15 cellular contexts compared by ENCODE assay signal in the genomic region with DNA sequence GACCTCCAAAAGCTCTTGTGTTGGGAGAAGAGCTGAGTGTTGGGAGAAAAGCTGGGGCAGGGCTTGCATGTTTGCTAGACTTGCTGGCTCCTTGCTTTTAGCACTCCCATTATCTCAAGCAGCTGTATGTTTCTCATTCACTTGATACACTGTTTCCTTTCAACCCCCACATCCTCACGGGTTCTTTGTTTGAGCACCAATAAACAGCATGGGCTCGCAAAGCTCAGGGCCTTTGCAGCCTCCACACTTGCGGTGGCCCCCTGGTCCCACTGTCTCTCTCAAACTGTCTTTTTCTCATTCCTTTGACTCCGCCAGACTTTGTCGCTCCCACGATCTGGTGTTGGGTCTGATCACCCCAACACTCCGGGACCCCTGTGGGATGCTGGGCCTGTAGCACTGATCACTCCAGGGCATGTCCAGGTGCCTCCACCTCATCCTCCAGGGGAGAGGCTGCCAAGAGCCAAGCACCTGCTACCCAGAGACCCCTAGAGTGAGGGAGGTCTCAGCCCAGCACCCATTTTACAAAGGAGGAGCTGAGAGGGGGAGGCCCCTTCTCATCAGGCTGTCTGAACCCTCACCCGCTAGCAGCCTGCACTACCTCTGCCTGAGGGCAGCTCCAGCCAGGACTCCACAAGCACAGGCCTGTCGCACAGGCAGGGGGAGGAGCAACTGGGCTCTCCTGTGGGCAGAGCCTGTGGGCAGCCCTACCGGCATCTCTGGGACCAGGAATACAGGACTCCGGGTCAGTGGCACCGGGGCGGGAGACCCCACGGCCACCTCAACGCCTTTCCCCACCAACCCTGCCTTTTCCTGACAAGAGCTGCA. TPM values are rescaled to one million over a fixed set of nuclear protein-coding genes. Genes with fewer than 3 reads are reported as not detected.
DNase-seq lines count a peak whose midpoint lies in the region; ATAC-seq and TF ChIP-seq lines count a peak whose summit lies in the region.
"Had no signal": no experiment of that assay in that cellular context is flagged by ENCODE, and none has a peak within 500 bp of the region (broad histone marks: within the 10 kb centered on the region; RNA-seq: fewer than 3 reads in every experiment).

No MANE protein-coding gene starts in this region.

- POLR2A ChIA-PET in activated CD4-positive, alpha-beta T cell treated with anti-CD3 and anti-CD28 coated beads, Interleukin-2, amount 10 ng/mL, durations not matched to agents 7 days and 5 days (lab: Charles Lee): no interaction called here

- peak overlapping the region; percentile 98 for H3K27ac ChIP-seq in neutrophil
- no peak overlapping the region for H3K27ac ChIP-seq in transverse colon
- H3K27ac ChIP-seq: left lung had no signal

- no peak overlapping the region for H3K27ac Mint-ChIP-seq in activated CD4-positive, alpha-beta T cell treated with anti-CD3 and anti-CD28 coated beads, Interleukin-2, amount 10 ng/mL, durations not matched to agents 7 days and 5 days
- peak overlapping the region; percentile 25; the same call in 1 of the 2 replicates for H3K27ac Mint-ChIP-seq in HFFc6
- H3K27ac Mint-ChIP-seq in activated T-helper 17 cell treated with anti-CD3 and anti-CD28 coated beads, Interleukin-2, amount 50 U/mL, for 72 hours: peak overlapping the region; percentile 37

- intact Hi-C loops in transverse colon (cut with DNase I; ENCODE audit: low total_unique reads): no loop called here

- H3K9me3 Mint-ChIP-seq in activated CD4-positive, alpha-beta T cell treated with anti-CD3 and anti-CD28 coated beads, Interleukin-2, amount 10 ng/mL, durations not matched to agents 7 days and 5 days: peaks cover 5% of the 10 kb centered on the region
- H3K9me3 Mint-ChIP-seq in HFFc6: no peaks in the 10 kb centered on the region
- no peaks in the 10 kb centered on the region for H3K9me3 Mint-ChIP-seq in activated T-helper 17 cell treated with anti-CD3 and anti-CD28 coated beads, Interleukin-2, amount 50 U/mL, for 72 hours

- no peak for TF ChIP-seq CTCF in HFFc6 (IDR thresholded peaks at IDR 0.05)
- TF ChIP-seq CTCF in neutrophil (IDR thresholded peaks at IDR 0.05): no peak
- TF ChIP-seq CTCF in transverse colon (IDR thresholded peaks at IDR 0.05): no peak

- peaks cover 2% of the 10 kb centered on the region for H3K36me3 Mint-ChIP-seq in activated CD4-positive, alpha-beta T cell treated with anti-CD3 and anti-CD28 coated beads, Interleukin-2, amount 10 ng/mL, durations not matched to agents 7 days and 5 days (ENCODE audit: low read depth)
- no peaks in the 10 kb centered on the region for H3K36me3 Mint-ChIP-seq in HFFc6 (ENCODE audit: low read depth)
- H3K36me3 Mint-ChIP-seq in activated T-helper 17 cell treated with anti-CD3 and anti-CD28 coated beads, Interleukin-2, amount 50 U/mL, for 72 hours (ENCODE audit: low read depth): no peaks in the 10 kb centered on the region
- H3K36me3 Mint-ChIP-seq: activated naive CD4-positive, alpha-beta T cell treated with anti-CD3 and anti-CD28 coated beads, Interleukin-2, amount 50 U/mL, for 72 hours had no signal

- no peak for TF ChIP-seq EP300 in transverse colon (IDR thresholded peaks at IDR 0.05; ENCODE audit: low read depth)

- H3K4me1 ChIP-seq in neutrophil (ENCODE audit: control insufficient read depth in 1 of 2, insufficient read depth in 1 of 2, low read depth in 1 of 2, low read length in 1 of 2) (peaks cover 61 to 82% of the 10 kb centered on the region in 2 experiments), transverse colon (peaks cover 0 to 7% (median 2%) of the 10 kb centered on the region in 4 donors)

- in situ Hi-C loops in transverse colon (cut with MboI; ENCODE audit: low pct_ligation_motif_present in 1 of 4, low pct_unique_long_range_greater_than_20kb in 1 of 4, low sequenced_read_pairs in 3 of 4): no loop called here

- no peak for ATAC-seq in activated T-helper 17 cell treated with anti-CD3 and anti-CD28 coated beads, Interleukin-2, amount 50 U/mL, for 72 hours (replicated peaks)
- no peak for ATAC-seq in GM18520 (IDR thresholded peaks at IDR 0.05; ENCODE audit: unreplicated experiment)
- ATAC-seq: left lung had no signal

- H3K27me3 ChIP-seq in neutrophil (no peaks in the 10 kb centered on the region), transverse colon (no peaks in the 10 kb centered on the region)
- H3K27me3 ChIP-seq: left lung had no signal

- H3K4me1 Mint-ChIP-seq in activated CD4-positive, alpha-beta T cell treated with anti-CD3 and anti-CD28 coated beads, Interleukin-2, amount 10 ng/mL, durations not matched to agents 7 days and 5 days: no peaks in the 10 kb centered on the region
- H3K4me1 Mint-ChIP-seq in HFFc6 (ENCODE audit: low read depth): peaks cover 42% of the 10 kb centered on the region
- peaks cover 18% of the 10 kb centered on the region for H3K4me1 Mint-ChIP-seq in activated T-helper 17 cell treated with anti-CD3 and anti-CD28 coated beads, Interleukin-2, amount 50 U/mL, for 72 hours

- DNase-seq in activated CD4-positive, alpha-beta T cell treated with anti-CD3 and anti-CD28 coated beads, Interleukin-2, amount 10 ng/mL, durations not matched to agents 7 days and 5 days: peak; percentile 32
- DNase-seq in activated CD4-positive, alpha-beta T cell treated with anti-CD3 and anti-CD28 coated beads, Interleukin-2, amount 50 U/mL, for 1 hour: no peak
- no peak for DNase-seq in HFFc6
- no peak for DNase-seq in transverse colon
- no peak for DNase-seq in Kasumi-1 (lab: John Stamatoyannopoulos, UW)
- DNase-seq: dermis blood vessel endothelial cell; glutamatergic neuron; left lung; NCI-H187; stimulated activated CD4-positive, alpha-beta T cell treated with anti-CD3 and anti-CD28 coated beads, Interleukin-1b, Interleukin-23, amount 100 ng/mL, for 48 hours had no signal

- no peak overlapping the region for H3K4me3 Mint-ChIP-seq in activated CD4-positive, alpha-beta T cell treated with anti-CD3 and anti-CD28 coated beads, Interleukin-2, amount 10 ng/mL, durations not matched to agents 7 days and 5 days
- no peak overlapping the region for H3K4me3 Mint-ChIP-seq in HFFc6
- peak overlapping the region; percentile 24 for H3K4me3 Mint-ChIP-seq in activated T-helper 17 cell treated with anti-CD3 and anti-CD28 coated beads, Interleukin-2, amount 50 U/mL, for 72 hours

- CTCF ChIA-PET in activated CD4-positive, alpha-beta T cell treated with anti-CD3 and anti-CD28 coated beads, Interleukin-2, amount 10 ng/mL, durations not matched to agents 7 days and 5 days (lab: Charles Lee): interaction anchor here (1.0 kb wide), 1 partner anchor 50 kb away, joined by 3 read pairs; no protein-coding TSS in a partner anchor

- no peaks in the 10 kb centered on the region for H3K27me3 Mint-ChIP-seq in activated CD4-positive, alpha-beta T cell treated with anti-CD3 and anti-CD28 coated beads, Interleukin-2, amount 10 ng/mL, durations not matched to agents 7 days and 5 days
- H3K27me3 Mint-ChIP-seq in HFFc6 (ENCODE audit: insufficient read depth): peaks cover 3% of the 10 kb centered on the region
- no peaks in the 10 kb centered on the region for H3K27me3 Mint-ChIP-seq in activated T-helper 17 cell treated with anti-CD3 and anti-CD28 coated beads, Interleukin-2, amount 50 U/mL, for 72 hours

- H3K9me3 ChIP-seq in neutrophil (no peaks in the 10 kb centered on the region), transverse colon (no peaks in the 10 kb centered on the region)
- H3K9me3 ChIP-seq: left lung had no signal

- H3K4me3 ChIP-seq in neutrophil (ENCODE audit: low read depth in 1 of 2, low read length in 1 of 2) (peak overlapping the region in 1 of 2 experiments; percentile 63), transverse colon (no peak overlapping the region)
- H3K4me3 ChIP-seq: left lung had no signal

- TF ChIP-seq POLR2A in transverse colon (IDR thresholded peaks at IDR 0.05): no peak

- 74 to 81% methylated on average over 4 to 13 of the region's 15 CpGs for WGBS in transverse colon (ENCODE audit: low coverage in 1 of 2), 2 donors

- peaks cover 17% of the 10 kb centered on the region for H3K36me3 ChIP-seq in neutrophil
- H3K36me3 ChIP-seq in transverse colon: no peaks in the 10 kb centered on the region
- H3K36me3 ChIP-seq: left lung had no signal

RNA-seq across cellular contexts. Expression of a gene that starts 49.1 kb away (rescaled TPM):
- total RNA-seq in activated CD4-positive, alpha-beta T cell treated with anti-CD3 and anti-CD28 coated beads, Interleukin-2, amount 10 ng/mL, durations not matched to agents 7 days and 5 days: not detected
- total RNA-seq in HFFc6 (2021; fragmentation: NEBNext Ultra II Directional; extraction: Animal tissue kit (Norgen Biotek cat#: 25700)): under 1 TPM in 1 of 6 experiments, not detected in 5; 0.65 TPM
- not detected for total RNA-seq in activated T-helper 17 cell treated with anti-CD3 and anti-CD28 coated beads, Interleukin-2, amount 50 U/mL, for 72 hours
- total RNA-seq in transverse colon: not detected
- total RNA-seq: activated naive CD4-positive, alpha-beta T cell treated with anti-CD3 and anti-CD28 coated beads, Interleukin-2, amount 50 U/mL, for 72 hours; dermis blood vessel endothelial cell; T-helper 2 cell treated with Interferon-gamma antibody and Interleukin-4, amounts not matched to agents 100 ng/mL and 5 ng/mL, for 36 hours had no signal
